Comparison of ENCODE assay signal across 1 cellular context in the genomic region with DNA sequence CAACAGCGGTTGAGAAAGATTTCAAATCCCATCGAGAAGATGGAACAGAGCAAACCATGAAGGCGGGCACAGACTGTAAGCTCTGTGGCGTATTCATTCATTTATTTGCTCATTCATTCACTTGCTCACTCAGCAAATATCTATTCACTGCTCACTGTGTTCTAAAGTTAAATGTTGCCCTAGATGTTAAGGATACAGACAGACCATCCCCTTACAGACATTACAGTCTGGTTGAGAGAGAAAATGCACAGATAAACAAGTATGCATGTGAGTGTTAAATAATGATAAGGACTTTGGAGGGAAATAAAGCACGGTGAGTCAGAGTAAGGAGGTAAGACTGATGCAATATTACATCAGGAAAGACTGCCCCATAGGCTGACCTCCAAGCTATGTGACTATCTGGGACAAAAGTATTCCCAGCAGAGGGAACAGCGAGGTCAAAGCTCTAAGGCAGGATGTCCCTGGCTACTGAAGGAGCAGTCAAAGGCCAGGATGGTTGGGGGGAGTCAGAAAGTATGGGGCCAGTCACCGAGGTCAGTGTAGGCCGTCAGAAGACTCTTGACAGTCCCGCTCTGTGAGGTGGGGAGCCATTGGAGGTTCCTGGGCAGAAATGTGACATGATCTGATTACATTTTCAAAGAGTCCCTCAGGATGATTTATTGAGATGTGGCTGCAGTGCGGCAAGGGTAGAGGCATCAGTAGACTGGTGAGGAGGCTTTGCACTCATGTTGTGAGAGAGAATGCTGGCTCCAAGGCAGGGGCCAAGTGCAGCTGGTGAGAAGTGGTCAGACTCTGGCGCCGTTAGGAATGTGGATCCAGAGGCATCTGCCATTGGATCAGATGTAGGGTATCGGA.
TF ChIP-seq lines count a peak whose summit lies in the region.

No MANE protein-coding gene starts in this region.

TF ChIP-seq in HEK293, 187 proteins besides CTCF, POLR2A, EP300 and RAD21 (continued from another document and continues in another):
- 0 out of 2 replicates have a peak, but pooled peaks have one; percentile 58 for TF ChIP-seq ZBTB44 (tag by site-specific recombination; IDR thresholded peaks at IDR 0.05)
- peak; percentile 62; the same call in 1 of the 2 replicates for TF ChIP-seq ZNF530 (tag by site-specific recombination; IDR thresholded peaks at IDR 0.05; ENCODE audit: low read depth)
- peak; percentile 72 for TF ChIP-seq ZBTB21 (tag by site-specific recombination; IDR thresholded peaks at IDR 0.05)
- TF ChIP-seq PRDM4 (tag by site-specific recombination; IDR thresholded peaks at IDR 0.05) = 0 out of 2 replicates have a peak, but pooled peaks have one; percentile 60
- TF ChIP-seq ELK4 (IDR thresholded peaks at IDR 0.05; ENCODE audit: borderline replicate concordance, low read depth, low read length) = no peak
- 0 out of 2 replicates have a peak, but pooled peaks have one; percentile 15 for TF ChIP-seq ZSCAN18 (tag by site-specific recombination; IDR thresholded peaks at IDR 0.05)
- TF ChIP-seq OSR2 (tag by site-specific recombination; IDR thresholded peaks at IDR 0.05) = peak; percentile 92
- no peak for TF ChIP-seq HOXC10 (CRISPR knock-in tag; IDR thresholded peaks at IDR 0.05)
- peak; percentile 63; the same call in 1 of the 2 replicates for TF ChIP-seq ZSCAN30 (tag by site-specific recombination; IDR thresholded peaks at IDR 0.05)
- no peak for TF ChIP-seq ZNF311 (tag by site-specific recombination; IDR thresholded peaks at IDR 0.05; ENCODE audit: borderline replicate concordance)
- TF ChIP-seq ZNF214 (tag by site-specific recombination; IDR thresholded peaks at IDR 0.05; ENCODE audit: borderline replicate concordance) = no peak
- TF ChIP-seq PRDM10 (tag by site-specific recombination; IDR thresholded peaks at IDR 0.05) = peak; percentile 73
- TF ChIP-seq ZFHX2 (tag by site-specific recombination; conservative IDR thresholded peaks at IDR 0.05) = no peak
- no peak for TF ChIP-seq ZBTB7A (tag by site-specific recombination; IDR thresholded peaks at IDR 0.05; ENCODE audit: low read depth)
- no peak for TF ChIP-seq ZFP37 (tag by site-specific recombination; IDR thresholded peaks at IDR 0.05)
- no peak for TF ChIP-seq ZNF514 (tag by site-specific recombination; IDR thresholded peaks at IDR 0.05)
- TF ChIP-seq PRDM6 (tag by site-specific recombination; IDR thresholded peaks at IDR 0.05) = peak; percentile 35; the same call in 1 of the 2 replicates
- no peak for TF ChIP-seq GFI1B (tag by site-specific recombination; IDR thresholded peaks at IDR 0.05)
- TF ChIP-seq ZNF324 (tag by site-specific recombination; IDR thresholded peaks at IDR 0.05) = peak; percentile 84
- TF ChIP-seq ZNF658 (tag by site-specific recombination; IDR thresholded peaks at IDR 0.05) = no peak
- TF ChIP-seq ZBTB49 (tag by site-specific recombination; IDR thresholded peaks at IDR 0.05; ENCODE audit: low read depth) = no peak
- TF ChIP-seq ZNF146 (tag by site-specific recombination; IDR thresholded peaks at IDR 0.05) = no peak
- TF ChIP-seq ZNF629 (tag by site-specific recombination; IDR thresholded peaks at IDR 0.05) = peak; percentile 77
- TF ChIP-seq ZNF521 (tag by site-specific recombination; IDR thresholded peaks at IDR 0.05) = no peak
- no peak for TF ChIP-seq ZNF121 (tag by site-specific recombination; IDR thresholded peaks at IDR 0.05)
- no peak for TF ChIP-seq ZFP3 (tag by site-specific recombination; IDR thresholded peaks at IDR 0.05; ENCODE audit: low read depth)
- peak; percentile 88 for TF ChIP-seq ZNF660 (tag by site-specific recombination; IDR thresholded peaks at IDR 0.05)
- TF ChIP-seq ZNF558 (tag by site-specific recombination; IDR thresholded peaks at IDR 0.05) = peak; percentile 84
- 0 out of 2 replicates have a peak, but pooled peaks have one; percentile 10 for TF ChIP-seq ZNF610 (tag by site-specific recombination; IDR thresholded peaks at IDR 0.05; ENCODE audit: borderline replicate concordance)
- TF ChIP-seq ZFP69B (tag by site-specific recombination; IDR thresholded peaks at IDR 0.05) = peak; percentile 66; the same call in 1 of the 2 replicates
- TF ChIP-seq MYNN (tag by site-specific recombination; IDR thresholded peaks at IDR 0.05; ENCODE audit: borderline replicate concordance) = no peak
- TF ChIP-seq KLF1 (tag by site-specific recombination; IDR thresholded peaks at IDR 0.05) = no peak
- TF ChIP-seq, protein P1, sequence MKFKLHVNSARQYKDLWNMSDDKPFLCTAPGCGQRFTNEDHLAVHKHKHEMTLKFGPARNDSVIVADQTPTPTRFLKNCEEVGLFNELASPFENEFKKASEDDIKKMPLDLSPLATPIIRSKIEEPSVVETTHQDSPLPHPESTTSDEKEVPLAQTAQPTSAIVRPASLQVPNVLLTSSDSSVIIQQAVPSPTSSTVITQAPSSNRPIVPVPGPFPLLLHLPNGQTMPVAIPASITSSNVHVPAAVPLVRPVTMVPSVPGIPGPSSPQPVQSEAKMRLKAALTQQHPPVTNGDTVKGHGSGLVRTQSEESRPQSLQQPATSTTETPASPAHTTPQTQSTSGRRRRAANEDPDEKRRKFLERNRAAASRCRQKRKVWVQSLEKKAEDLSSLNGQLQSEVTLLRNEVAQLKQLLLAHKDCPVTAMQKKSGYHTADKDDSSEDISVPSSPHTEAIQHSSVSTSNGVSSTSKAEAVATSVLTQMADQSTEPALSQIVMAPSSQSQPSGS (tag by site-specific recombination; IDR thresholded peaks at IDR 0.05; ENCODE audit: low read depth) = peak; percentile 70
- peak; percentile 68; the same call in 1 of the 2 replicates for TF ChIP-seq TCF7L2 (IDR thresholded peaks at IDR 0.05; ENCODE audit: borderline replicate concordance, low read depth, low read length)
